34 cellular contexts compared by ENCODE assay signal in genomic region chr12:48077111-48077510, GRCh38.
"Had no signal": no experiment of that assay in that cellular context is flagged by ENCODE, and none has a peak within 500 bp of the region (broad histone marks: within the 10 kb centered on the region; RNA-seq: fewer than 3 reads in every experiment).

No MANE protein-coding gene starts in this region.

- FAIRE-seq: endometrium had no signal

- H3K9me3 ChIP-seq: adrenal gland, body of pancreas, colonic mucosa, esophagus squamous epithelium, gastroesophageal sphincter had no signal

- H3K27ac ChIP-seq: adrenal gland, body of pancreas, cardiac muscle cell, colonic mucosa, epithelial cell of prostate, esophagus squamous epithelium, gastroesophageal sphincter, heart right ventricle, VCaP had no signal

- H3K4me3 Mint-ChIP-seq: activated CD4-positive, alpha-beta memory T cell treated with anti-CD3 and anti-CD28 coated beads, Interleukin-2, amount 10 ng/mL, durations not matched to agents 7 days and 5 days; activated CD4-positive, alpha-beta T cell treated with anti-CD3 and anti-CD28 coated beads, Interleukin-2, amount 10 ng/mL, durations not matched to agents 7 days and 5 days; activated naive CD4-positive, alpha-beta T cell treated with anti-CD3 and anti-CD28 coated beads for 36 hours; activated naive CD4-positive, alpha-beta T cell treated with anti-CD3 and anti-CD28 coated beads, Interleukin-2, amount 50 U/mL, for 24 hours; activated naive CD8-positive, alpha-beta T cell treated with anti-CD3 and anti-CD28 coated beads for 36 hours; activated naive CD8-positive, alpha-beta T cell treated with anti-CD3 and anti-CD28 coated beads, Interleukin-2, amount 50 U/mL, for 24 hours; activated T-cell treated with anti-CD3 and anti-CD28 coated beads, Interleukin-2, amount 50 U/mL, for 4 hours; activated T-helper 1 cell treated with anti-CD3 and anti-CD28 coated beads, Interleukin-12 subunit alpha, Interleukin-12 subunit beta, Interleukin-2, Interleukin-4 antibody, amounts not matched to agents 30 ng/mL and 10 ng/mL and 1 ng/mL, durations not matched to agents 14 hours and 24 hours and 36 hours; WTC11 had no signal

- H3K27me3 Mint-ChIP-seq: activated CD4-positive, alpha-beta memory T cell treated with anti-CD3 and anti-CD28 coated beads, Interleukin-2, amount 10 ng/mL, durations not matched to agents 7 days and 5 days; activated CD4-positive, alpha-beta T cell treated with anti-CD3 and anti-CD28 coated beads, Interleukin-2, amount 10 ng/mL, durations not matched to agents 7 days and 5 days; activated naive CD4-positive, alpha-beta T cell treated with anti-CD3 and anti-CD28 coated beads, Interleukin-2, amount 50 U/mL, for 24 hours; activated naive CD8-positive, alpha-beta T cell treated with anti-CD3 and anti-CD28 coated beads for 36 hours; activated naive CD8-positive, alpha-beta T cell treated with anti-CD3 and anti-CD28 coated beads, Interleukin-2, amount 50 U/mL, for 24 hours had no signal

- ATAC-seq: activated naive CD8-positive, alpha-beta T cell treated with anti-CD3 and anti-CD28 coated beads, Interleukin-2, amount 50 U/mL, for 24 hours; activated T-cell treated with anti-CD3 and anti-CD28 coated beads, Interleukin-2, amount 50 U/mL, for 4 hours; body of pancreas; gastroesophageal sphincter; heart right ventricle; WTC11 had no signal

- DNase-seq: activated CD4-positive, alpha-beta memory T cell treated with anti-CD3 and anti-CD28 coated beads, Interleukin-2, amount 10 ng/mL, durations not matched to agents 7 days and 5 days; activated CD4-positive, alpha-beta T cell treated with anti-CD3 and anti-CD28 coated beads for 1 hour; activated CD4-positive, alpha-beta T cell treated with anti-CD3 and anti-CD28 coated beads for 4 hours; activated CD4-positive, alpha-beta T cell treated with anti-CD3 and anti-CD28 coated beads, Interleukin-2, amount 10 ng/mL, durations not matched to agents 7 days and 5 days; activated CD4-positive, alpha-beta T cell treated with anti-CD3 and anti-CD28 coated beads, Interleukin-2, amount 50 U/mL, for 4 hours; activated CD8-positive, alpha-beta memory T cell treated with anti-CD3 and anti-CD28 coated beads, Interleukin-2, amount 50 U/mL, for 48 hours; activated effector memory CD4-positive, alpha-beta T cell treated with anti-CD3 and anti-CD28 coated beads, Interleukin-2, amount 50 U/mL, for 16 hours; activated naive CD4-positive, alpha-beta T cell treated with anti-CD3 and anti-CD28 coated beads for 36 hours; activated naive CD8-positive, alpha-beta T cell treated with anti-CD3 and anti-CD28 coated beads for 36 hours; activated naive CD8-positive, alpha-beta T cell treated with anti-CD3 and anti-CD28 coated beads, Interleukin-2, amount 50 U/mL, for 24 hours; activated T-cell treated with anti-CD3 and anti-CD28 coated beads for 4 hours; activated T-cell treated with anti-CD3 and anti-CD28 coated beads, Interleukin-2, amount 50 U/mL, for 4 hours; adrenal gland; amygdala; aorta; body of pancreas; central memory CD4-positive, alpha-beta T cell; cerebellar nuclear complex; colonic mucosa; effector CD8-positive, alpha-beta T cell; esophagus squamous epithelium; foreskin melanocyte; heart right ventricle; T-helper 1 cell; T-helper 2 cell had no signal

- H3K27me3 ChIP-seq: adrenal gland, body of pancreas, cardiac muscle cell, colonic mucosa, esophagus squamous epithelium, gastroesophageal sphincter, heart right ventricle had no signal

- H3K4me1 Mint-ChIP-seq: activated CD4-positive, alpha-beta memory T cell treated with anti-CD3 and anti-CD28 coated beads, Interleukin-2, amount 10 ng/mL, durations not matched to agents 7 days and 5 days; activated CD4-positive, alpha-beta T cell treated with anti-CD3 and anti-CD28 coated beads, Interleukin-2, amount 10 ng/mL, durations not matched to agents 7 days and 5 days; activated naive CD4-positive, alpha-beta T cell treated with anti-CD3 and anti-CD28 coated beads, Interleukin-2, amount 50 U/mL, for 24 hours; activated naive CD8-positive, alpha-beta T cell treated with anti-CD3 and anti-CD28 coated beads for 36 hours; activated naive CD8-positive, alpha-beta T cell treated with anti-CD3 and anti-CD28 coated beads, Interleukin-2, amount 50 U/mL, for 24 hours; WTC11 had no signal

- H3K4me1 ChIP-seq: adrenal gland, body of pancreas, colonic mucosa, esophagus squamous epithelium, gastroesophageal sphincter had no signal

- H3K9me3 Mint-ChIP-seq: activated CD4-positive, alpha-beta memory T cell treated with anti-CD3 and anti-CD28 coated beads, Interleukin-2, amount 10 ng/mL, durations not matched to agents 7 days and 5 days; activated CD4-positive, alpha-beta T cell treated with anti-CD3 and anti-CD28 coated beads, Interleukin-2, amount 10 ng/mL, durations not matched to agents 7 days and 5 days; activated naive CD4-positive, alpha-beta T cell treated with anti-CD3 and anti-CD28 coated beads for 36 hours; activated naive CD4-positive, alpha-beta T cell treated with anti-CD3 and anti-CD28 coated beads, Interleukin-2, amount 50 U/mL, for 24 hours; activated naive CD8-positive, alpha-beta T cell treated with anti-CD3 and anti-CD28 coated beads for 36 hours; activated naive CD8-positive, alpha-beta T cell treated with anti-CD3 and anti-CD28 coated beads, Interleukin-2, amount 50 U/mL, for 24 hours; activated T-cell treated with anti-CD3 and anti-CD28 coated beads, Interleukin-2, amount 50 U/mL, for 4 hours; activated T-helper 1 cell treated with anti-CD3 and anti-CD28 coated beads, Interleukin-12 subunit alpha, Interleukin-12 subunit beta, Interleukin-2, Interleukin-4 antibody, amounts not matched to agents 30 ng/mL and 10 ng/mL and 1 ng/mL, durations not matched to agents 14 hours and 24 hours and 36 hours; activated T-helper 2 cell treated with anti-CD3 and anti-CD28 coated beads, Interferon-gamma antibody, Interleukin-2, Interleukin-4, amounts not matched to agents 10 μg/mL and 5 μg/mL and 100 μg/mL, durations not matched to agents 14 hours and 24 hours and 36 hours had no signal

- H3K4me3 ChIP-seq: adrenal gland, body of pancreas, cardiac muscle cell, colonic mucosa, esophagus squamous epithelium, gastroesophageal sphincter, heart right ventricle had no signal

- H3K27ac Mint-ChIP-seq: activated CD4-positive, alpha-beta memory T cell treated with anti-CD3 and anti-CD28 coated beads, Interleukin-2, amount 10 ng/mL, durations not matched to agents 7 days and 5 days; activated CD4-positive, alpha-beta T cell treated with anti-CD3 and anti-CD28 coated beads, Interleukin-2, amount 10 ng/mL, durations not matched to agents 7 days and 5 days; activated naive CD4-positive, alpha-beta T cell treated with anti-CD3 and anti-CD28 coated beads for 36 hours; activated naive CD4-positive, alpha-beta T cell treated with anti-CD3 and anti-CD28 coated beads, Interleukin-2, amount 50 U/mL, for 24 hours; activated naive CD8-positive, alpha-beta T cell treated with anti-CD3 and anti-CD28 coated beads for 36 hours; activated naive CD8-positive, alpha-beta T cell treated with anti-CD3 and anti-CD28 coated beads, Interleukin-2, amount 50 U/mL, for 24 hours; activated T-helper 1 cell treated with anti-CD3 and anti-CD28 coated beads, Interleukin-12 subunit alpha, Interleukin-12 subunit beta, Interleukin-2, Interleukin-4 antibody, amounts not matched to agents 30 ng/mL and 10 ng/mL and 1 ng/mL, durations not matched to agents 14 hours and 24 hours and 36 hours; activated T-helper 2 cell treated with anti-CD3 and anti-CD28 coated beads, Interferon-gamma antibody, Interleukin-2, Interleukin-4, amounts not matched to agents 10 μg/mL and 5 μg/mL and 100 μg/mL, durations not matched to agents 14 hours and 24 hours and 36 hours; WTC11 had no signal
